Comparison of ENCODE assay signal across 21 cellular contexts in the genomic region with DNA sequence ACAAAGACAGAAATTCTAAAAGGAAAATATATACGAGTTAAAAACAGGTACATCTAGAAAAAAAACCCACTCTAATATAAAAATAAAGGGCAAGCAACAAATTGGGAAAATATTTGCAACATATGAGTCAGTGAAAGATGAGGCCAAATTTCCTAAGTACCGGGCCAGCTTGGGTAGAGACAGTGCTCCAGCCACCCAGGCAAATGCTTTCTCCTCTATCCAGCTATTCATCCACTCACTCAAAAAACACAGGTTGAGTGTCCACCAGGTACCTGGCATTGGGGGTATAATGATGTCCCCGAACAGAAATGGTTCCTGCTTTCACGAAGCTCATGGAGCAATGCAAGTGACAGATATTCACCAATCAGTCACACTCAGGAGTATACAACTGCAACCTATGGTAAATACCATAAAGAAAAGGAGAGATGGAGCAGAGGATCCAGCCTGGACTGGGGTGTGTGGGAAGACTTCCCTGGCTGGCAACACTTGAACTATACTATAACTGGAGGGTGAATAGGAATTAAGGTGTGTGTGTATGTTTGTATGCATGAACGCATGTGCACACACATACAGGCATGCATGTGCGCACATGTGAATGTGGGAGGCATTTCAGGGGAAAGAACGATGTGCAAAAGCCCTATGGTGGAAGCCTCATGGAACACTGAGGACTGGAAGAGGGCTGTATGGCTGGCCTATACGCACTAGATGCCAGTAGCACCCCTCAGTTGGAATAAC. TPM values are rescaled to one million over a fixed set of nuclear protein-coding genes. Genes with fewer than 3 reads are reported as not detected.
DNase-seq lines count a peak whose midpoint lies in the region; ATAC-seq and TF ChIP-seq lines count a peak whose summit lies in the region.
"Had no signal": no experiment of that assay in that cellular context is flagged by ENCODE, and none has a peak within 500 bp of the region (broad histone marks: within the 10 kb centered on the region; RNA-seq: fewer than 3 reads in every experiment).

No MANE protein-coding gene starts in this region.

- H2AFZ ChIP-seq in SK-N-SH (ENCODE audit: low read depth): no peak overlapping the region
- H2AFZ ChIP-seq: GM23338 had no signal

- WGBS in SK-N-SH (ENCODE audit: low lambda C conversion rate): 87% methylated on average over 8 of the region's 8 CpGs

- H3K4me3 ChIP-seq in SK-N-SH (ENCODE audit: low read depth in 2 of 2, low read length in 1 of 2) (peak overlapping the region in 1 of 2 experiments; percentile 76; a peak in 2 of 4 replicates), MG63 (peak overlapping the region; percentile 1; the same call in 1 of the 2 replicates), dorsolateral prefrontal cortex (peak overlapping the region in 35 of 59 donors; percentile 2 to 89 (median 69)), skeletal muscle cell (ENCODE audit: low read depth, low read length) (peak overlapping the region; percentile 85)
- H3K4me3 ChIP-seq: GM23338, spleen, suprapubic skin had no signal

- POLR2A ChIA-PET in SK-N-SH (lab: Yijun Ruan, JAX): no interaction called here

- no peak for ATAC-seq in SK-N-SH treated with all-trans-retinoic acid at 6 μM for 48 hours
- ATAC-seq: activated CD8-positive, alpha-beta T cell treated with anti-CD3 and anti-CD28 coated beads for 36 hours; GM23338; natural killer cell; WTC11 had no signal

- peaks cover 14 to 51% of the 10 kb centered on the region in 2 experiments for H3K4me1 ChIP-seq in SK-N-SH (ENCODE audit: control insufficient read depth in 1 of 2, insufficient read depth in 2 of 2, low read depth in 1 of 2, low read length in 1 of 2)

- TF ChIP-seq EP300 in SK-N-SH (IDR thresholded peaks at IDR 0.05; ENCODE audit: borderline replicate concordance in 1 of 2, low read depth in 1 of 2, low read length in 1 of 2): no peak

- H3K27ac ChIP-seq in SK-N-SH (ENCODE audit: low read depth in 2 of 2, low read length in 1 of 2) (no peak overlapping the region), dorsolateral prefrontal cortex (peak overlapping the region in 39 of 59 donors; percentile 8 to 98 (median 76))
- H3K27ac ChIP-seq: 22Rv1, spleen, suprapubic skin had no signal

- no peak for DNase-seq in SK-N-SH
- DNase-seq in MG63: no peak
- DNase-seq in dorsolateral prefrontal cortex: no peak
- DNase-seq in skeletal muscle cell (ENCODE audit: low read depth): no peak
- no peak for DNase-seq in DMS79 (lab: John Stamatoyannopoulos, UW)
- no peak for DNase-seq in NCI-H1417 (lab: John Stamatoyannopoulos, UW)
- no peak for DNase-seq in NCI-H2081 treated with DMSO at 0.1 percent for 48 hours (lab: John Stamatoyannopoulos, UW)
- DNase-seq: activated CD8-positive, alpha-beta T cell treated with anti-CD3 and anti-CD28 coated beads for 36 hours; caudate nucleus; hippocampal formation; islet precursor cell; natural killer cell; NCI-H2107; NCI-H510A treated with DMSO at 0.1 percent for 48 hours; spleen; T-helper 2 cell had no signal

- peaks cover 74% of the 10 kb centered on the region for H3K79me2 ChIP-seq in SK-N-SH (ENCODE audit: insufficient read depth)

- H3K4me2 ChIP-seq in SK-N-SH: peak overlapping the region; percentile 92
- H3K4me2 ChIP-seq: GM23338 had no signal

- H3K27me3 ChIP-seq in SK-N-SH (ENCODE audit: insufficient read depth) (no peaks in the 10 kb centered on the region), MG63 (no peaks in the 10 kb centered on the region), dorsolateral prefrontal cortex (peaks cover 0 to 3% (median 0%) of the 10 kb centered on the region in 45 donors)

- CTCF ChIA-PET in SK-N-SH (lab: Yijun Ruan, JAX): interaction anchor here (0.7 to 10.6 kb wide), 4 partner anchors 8 to 54 kb away, joined by 3 to 148 read pairs (median 3); no protein-coding TSS in a partner anchor

- intact Hi-C loops in dorsolateral prefrontal cortex (cut with DNase I): no loop called here

- H3F3A ChIP-seq in SK-N-SH (replicated peaks; ENCODE audit: insufficient read depth): peaks cover 21% of the 10 kb centered on the region

- no peak overlapping the region for H3K9ac ChIP-seq in SK-N-SH

- H3K36me3 ChIP-seq in SK-N-SH (replicated peaks in 1 of 2; ENCODE audit: control insufficient read depth in 1 of 2, insufficient read depth in 2 of 2, low read length in 1 of 2): peaks cover 0 to 3% of the 10 kb centered on the region in 2 experiments
- H3K36me3 ChIP-seq in MG63: peaks cover 3% of the 10 kb centered on the region
- H3K36me3 ChIP-seq: spleen, suprapubic skin had no signal

- no peaks in the 10 kb centered on the region for H4K20me1 ChIP-seq in SK-N-SH (ENCODE audit: insufficient read depth)

- TF ChIP-seq RAD21 in SK-N-SH (IDR thresholded peaks at IDR 0.05; ENCODE audit: low read length): no peak

- H3K9me2 ChIP-seq in SK-N-SH: no peaks in the 10 kb centered on the region

- H3K9me3 ChIP-seq in SK-N-SH: no peaks in the 10 kb centered on the region
- H3K9me3 ChIP-seq in MG63: no peaks in the 10 kb centered on the region
- H3K9me3 ChIP-seq: spleen, suprapubic skin had no signal

- TF ChIP-seq CTCF in SK-N-SH (IDR thresholded peaks at IDR 0.05): no peak
- TF ChIP-seq CTCF in dorsolateral prefrontal cortex (IDR thresholded peaks at IDR 0.05 in 54 of 56, conservative IDR thresholded peaks at IDR 0.05 in 2 of 56; ENCODE audit: low read depth in 1 of 56, partially characterized antibody in 56 of 56): no peak

TF ChIP-seq in SK-N-SH, 30 proteins besides CTCF, POLR2A, EP300 and RAD21 (continues in another document):
- TF ChIP-seq, protein P1, sequence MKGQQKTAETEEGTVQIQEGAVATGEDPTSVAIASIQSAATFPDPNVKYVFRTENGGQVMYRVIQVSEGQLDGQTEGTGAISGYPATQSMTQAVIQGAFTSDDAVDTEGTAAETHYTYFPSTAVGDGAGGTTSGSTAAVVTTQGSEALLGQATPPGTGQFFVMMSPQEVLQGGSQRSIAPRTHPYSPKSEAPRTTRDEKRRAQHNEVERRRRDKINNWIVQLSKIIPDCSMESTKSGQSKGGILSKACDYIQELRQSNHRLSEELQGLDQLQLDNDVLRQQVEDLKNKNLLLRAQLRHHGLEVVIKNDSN (IDR thresholded peaks at IDR 0.05; ENCODE audit: borderline replicate concordance, low read depth): no peak
- TF ChIP-seq NFIC (IDR thresholded peaks at IDR 0.05; ENCODE audit: borderline replicate concordance) (no peak), TAF1 (IDR thresholded peaks at IDR 0.05; ENCODE audit: borderline replicate concordance, low read depth, low read length) (no peak), EZH2phosphoT487 (IDR thresholded peaks at IDR 0.05; ENCODE audit: borderline replicate concordance, low read depth) (no peak)

TF ChIP-seq in SK-N-SH treated with all-trans-retinoic acid at 6 μM for 48 hours, 23 proteins besides CTCF, POLR2A, EP300 and RAD21:
- TF ChIP-seq ESRRG (CRISPR knock-in tag; IDR thresholded peaks at IDR 0.05) (no peak), GLIS3 (CRISPR knock-in tag; IDR thresholded peaks at IDR 0.05) (no peak), CSDC2 (CRISPR knock-in tag; IDR thresholded peaks at IDR 0.05) (no peak), ZNF70 (CRISPR knock-in tag; IDR thresholded peaks at IDR 0.05) (no peak), TOX (CRISPR knock-in tag; IDR thresholded peaks at IDR 0.05; ENCODE audit: borderline replicate concordance) (no peak), ZNF565 (CRISPR knock-in tag; conservative IDR thresholded peaks at IDR 0.05; ENCODE audit: low read depth) (no peak), ISL1 (CRISPR knock-in tag; IDR thresholded peaks at IDR 0.05) (no peak)
- TF ChIP-seq, protein P2, sequence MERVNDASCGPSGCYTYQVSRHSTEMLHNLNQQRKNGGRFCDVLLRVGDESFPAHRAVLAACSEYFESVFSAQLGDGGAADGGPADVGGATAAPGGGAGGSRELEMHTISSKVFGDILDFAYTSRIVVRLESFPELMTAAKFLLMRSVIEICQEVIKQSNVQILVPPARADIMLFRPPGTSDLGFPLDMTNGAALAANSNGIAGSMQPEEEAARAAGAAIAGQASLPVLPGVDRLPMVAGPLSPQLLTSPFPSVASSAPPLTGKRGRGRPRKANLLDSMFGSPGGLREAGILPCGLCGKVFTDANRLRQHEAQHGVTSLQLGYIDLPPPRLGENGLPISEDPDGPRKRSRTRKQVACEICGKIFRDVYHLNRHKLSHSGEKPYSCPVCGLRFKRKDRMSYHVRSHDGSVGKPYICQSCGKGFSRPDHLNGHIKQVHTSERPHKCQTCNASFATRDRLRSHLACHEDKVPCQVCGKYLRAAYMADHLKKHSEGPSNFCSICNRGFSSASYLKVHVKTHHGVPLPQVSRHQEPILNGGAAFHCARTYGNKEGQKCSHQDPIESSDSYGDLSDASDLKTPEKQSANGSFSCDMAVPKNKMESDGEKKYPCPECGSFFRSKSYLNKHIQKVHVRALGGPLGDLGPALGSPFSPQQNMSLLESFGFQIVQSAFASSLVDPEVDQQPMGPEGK (CRISPR knock-in tag; IDR thresholded peaks at IDR 0.05; ENCODE audit: borderline replicate concordance): no peak
- TF ChIP-seq, protein P3, sequence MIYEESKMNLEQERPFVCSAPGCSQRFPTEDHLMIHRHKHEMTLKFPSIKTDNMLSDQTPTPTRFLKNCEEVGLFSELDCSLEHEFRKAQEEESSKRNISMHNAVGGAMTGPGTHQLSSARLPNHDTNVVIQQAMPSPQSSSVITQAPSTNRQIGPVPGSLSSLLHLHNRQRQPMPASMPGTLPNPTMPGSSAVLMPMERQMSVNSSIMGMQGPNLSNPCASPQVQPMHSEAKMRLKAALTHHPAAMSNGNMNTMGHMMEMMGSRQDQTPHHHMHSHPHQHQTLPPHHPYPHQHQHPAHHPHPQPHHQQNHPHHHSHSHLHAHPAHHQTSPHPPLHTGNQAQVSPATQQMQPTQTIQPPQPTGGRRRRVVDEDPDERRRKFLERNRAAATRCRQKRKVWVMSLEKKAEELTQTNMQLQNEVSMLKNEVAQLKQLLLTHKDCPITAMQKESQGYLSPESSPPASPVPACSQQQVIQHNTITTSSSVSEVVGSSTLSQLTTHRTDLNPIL (CRISPR knock-in tag; IDR thresholded peaks at IDR 0.05; ENCODE audit: low read depth): no peak

RNA-seq across cellular contexts. Expression of a gene that starts 2.3 kb away (rescaled TPM):
- 12.4 and 13.8 TPM in 2 replicates for polyA plus RNA-seq in SK-N-SH (2012; rRNA removed)
- 9.9 and 11.6 TPM in 2 replicates for polyA plus RNA-seq in SK-N-SH (2012; cell fraction: cytosol; rRNA removed)
- polyA plus RNA-seq in SK-N-SH (2012; cell fraction: nucleus; rRNA removed): 35.6 and 42.2 TPM in 2 replicates
- 20.7 and 23.2 TPM in 2 replicates for total RNA-seq in MG63 (2014; rRNA removed; shearing (Covaris generic); ENCODE audit: low replicate concordance)
- total RNA-seq in dorsolateral prefrontal cortex: 100 to 1,000 TPM in 1 of 120 experiments, 10 to 100 TPM in 119; 17.5 to 100 (median 34.4) TPM
- total RNA-seq: activated CD8-positive, alpha-beta T cell treated with anti-CD3 and anti-CD28 coated beads for 36 hours had no signal

Comparison
In these comparisons a context has a peak if more than half of its experiments do, and no peak if none do; other contexts are left out.
1. H3K27ac ChIP-seq: peak in dorsolateral prefrontal cortex (39 of 59); none in SK-N-SH (0 of 2).